ENCODE assay signal across 1 cellular context in the genomic region with DNA sequence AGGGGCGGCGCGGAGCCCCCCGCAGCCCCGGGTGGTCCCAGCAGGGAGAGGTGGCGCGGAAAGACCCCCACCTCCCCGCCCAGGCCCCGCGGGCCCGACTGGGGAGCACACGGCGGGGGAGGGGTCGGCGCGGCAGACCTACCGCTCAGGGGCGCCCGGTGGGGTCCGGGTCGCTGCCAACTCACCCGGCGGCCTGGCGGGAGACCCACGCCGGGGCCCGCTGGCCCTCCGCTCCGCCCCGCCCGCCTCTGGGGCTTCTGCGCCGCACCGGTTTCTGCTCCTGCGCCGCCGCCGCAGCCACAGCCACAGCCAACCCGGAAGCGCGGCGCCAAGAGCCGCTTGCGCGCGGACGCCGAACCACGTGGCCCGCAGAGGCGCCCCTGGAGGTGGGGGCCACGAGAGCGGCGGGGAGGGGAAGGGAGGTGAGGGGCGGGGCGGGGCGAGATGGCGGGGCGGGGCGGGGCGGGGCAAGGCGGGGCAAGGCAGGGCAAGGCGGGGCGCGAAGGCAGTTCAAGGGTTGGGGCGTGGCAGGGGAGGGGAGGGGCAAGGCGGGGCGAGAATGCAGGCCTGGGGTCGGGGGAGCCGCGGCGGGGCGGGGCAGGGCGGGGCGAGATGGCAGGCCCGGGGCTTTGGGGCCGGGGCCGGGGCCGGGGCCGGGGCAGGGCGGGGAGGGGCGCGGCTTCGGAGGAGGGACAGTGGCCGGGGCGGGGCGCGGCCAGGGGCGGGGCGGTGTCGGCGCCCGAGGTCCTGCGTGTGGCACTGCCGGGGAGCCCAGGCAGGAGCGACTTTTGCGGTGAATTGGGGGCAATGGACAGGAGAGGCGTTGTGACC.
TF ChIP-seq lines count a peak whose summit lies in the region.

Gene ZBTB24 (minus strand): TSS at position 307 of the 831 bp plus-strand sequence. CDS start 1,193 bp downstream, outside the sequence.

TF ChIP-seq in HepG2, 621 proteins besides CTCF, POLR2A, EP300 and RAD21 (continued from another document and continues in another):
- TF ChIP-seq ZNF691 (CRISPR knock-in tag; IDR thresholded peaks at IDR 0.05; ENCODE audit: borderline replicate concordance, low read depth) (peak; percentile 42; the same call in 1 of the 2 replicates), ARNT2 (CRISPR knock-in tag; IDR thresholded peaks at IDR 0.05; ENCODE audit: low read depth) (peak; percentile 80; the same call in 1 of the 2 replicates), ZNF607 (CRISPR knock-in tag; IDR thresholded peaks at IDR 0.05; ENCODE audit: borderline replicate concordance) (0 out of 2 replicates have a peak, but pooled peaks have one; percentile 51), ZFP82 (CRISPR knock-in tag; IDR thresholded peaks at IDR 0.05; ENCODE audit: borderline replicate concordance) (no peak), ZNF546 (CRISPR knock-in tag; conservative IDR thresholded peaks at IDR 0.05) (no peak), SIN3A (IDR thresholded peaks at IDR 0.05; ENCODE audit: borderline replicate concordance, low read depth, low read length) (0 out of 2 replicates have a peak, but pooled peaks have one; percentile 47), SOX6 (IDR thresholded peaks at IDR 0.05) (no peak), SOX6 (CRISPR knock-in tag; IDR thresholded peaks at IDR 0.05) (no peak), ZNF800 (CRISPR knock-in tag; IDR thresholded peaks at IDR 0.05) (no peak), REPIN1 (CRISPR knock-in tag; IDR thresholded peaks at IDR 0.05; ENCODE audit: borderline replicate concordance, low read depth) (no peak), RFXAP (CRISPR knock-in tag; IDR thresholded peaks at IDR 0.05; ENCODE audit: borderline replicate concordance) (no peak), RBFOX2 (IDR thresholded peaks at IDR 0.05; ENCODE audit: low read depth, low read length) (peak; percentile 85), STAT6 (CRISPR knock-in tag; IDR thresholded peaks at IDR 0.05; ENCODE audit: borderline replicate concordance) (no peak), USF2 (IDR thresholded peaks at IDR 0.05; ENCODE audit: low read depth, low read length) (0 out of 2 replicates have a peak, but pooled peaks have one; percentile 16), USF2 (CRISPR knock-in tag; IDR thresholded peaks at IDR 0.05; ENCODE audit: borderline replicate concordance) (peak; percentile 55; the same call in 1 of the 2 replicates), HES4 (CRISPR knock-in tag; IDR thresholded peaks at IDR 0.05; ENCODE audit: borderline replicate concordance) (peak; percentile 77), ZSCAN21 (CRISPR knock-in tag; IDR thresholded peaks at IDR 0.05; ENCODE audit: borderline replicate concordance) (peak; percentile 62; the same call in 1 of the 2 replicates), ATF7-NPFF (CRISPR knock-in tag; IDR thresholded peaks at IDR 0.05; ENCODE audit: low read depth) (peak; percentile 62; the same call in 1 of the 2 replicates), SP140L (CRISPR knock-in tag; IDR thresholded peaks at IDR 0.05; ENCODE audit: borderline replicate concordance) (no peak), HMGXB4 (CRISPR knock-in tag; IDR thresholded peaks at IDR 0.05; ENCODE audit: borderline replicate concordance in 1 of 2, low read depth in 1 of 2) (peak in 1 of 2 experiments; percentile 54; a peak in 1 of 4 replicates), SPEN (CRISPR knock-in tag; IDR thresholded peaks at IDR 0.05; ENCODE audit: low read depth) (peak; percentile 54; the same call in 1 of the 2 replicates), ZNF790 (CRISPR knock-in tag; IDR thresholded peaks at IDR 0.05; ENCODE audit: borderline replicate concordance) (peak; percentile 70; the same call in 1 of the 2 replicates), ZC3H13 (CRISPR knock-in tag; IDR thresholded peaks at IDR 0.05) (0 out of 2 replicates have a peak, but pooled peaks have one; percentile 52), ZBTB38 (CRISPR knock-in tag; IDR thresholded peaks at IDR 0.05) (0 out of 2 replicates have a peak, but pooled peaks have one; percentile 38), TMF1 (CRISPR knock-in tag; IDR thresholded peaks at IDR 0.05; ENCODE audit: low read depth) (peak; percentile 85; the same call in 1 of the 2 replicates), NONO (IDR thresholded peaks at IDR 0.05) (no peak), NONO (CRISPR knock-in tag; conservative IDR thresholded peaks at IDR 0.05) (peak; percentile 29; the same call in 1 of the 2 replicates), HDAC1 (CRISPR knock-in tag; IDR thresholded peaks at IDR 0.05) (peak; percentile 68; the same call in 1 of the 2 replicates), RARA (CRISPR knock-in tag; IDR thresholded peaks at IDR 0.05) (0 out of 2 replicates have a peak, but pooled peaks have one; percentile 19), PATZ1 (CRISPR knock-in tag; IDR thresholded peaks at IDR 0.05) (peak; percentile 93), CCDC6 (CRISPR knock-in tag; IDR thresholded peaks at IDR 0.05) (peak; percentile 79; the same call in 1 of the 2 replicates), BORCS8-MEF2B (CRISPR knock-in tag; IDR thresholded peaks at IDR 0.05) (peak; percentile 82), PCBP1 (IDR thresholded peaks at IDR 0.05; ENCODE audit: borderline replicate concordance, low read depth, low read length) (no peak), ZNF446 (CRISPR knock-in tag; IDR thresholded peaks at IDR 0.05) (peak; percentile 77; the same call in 1 of the 2 replicates), HINFP (CRISPR knock-in tag; IDR thresholded peaks at IDR 0.05; ENCODE audit: low read depth) (0 out of 2 replicates have a peak, but pooled peaks have one; percentile 26), ZFP36L1 (CRISPR knock-in tag; IDR thresholded peaks at IDR 0.05) (0 out of 2 replicates have a peak, but pooled peaks have one; percentile 56), ZNF138 (CRISPR knock-in tag; IDR thresholded peaks at IDR 0.05; ENCODE audit: low read depth) (no peak)
- TF ChIP-seq, protein P1, sequence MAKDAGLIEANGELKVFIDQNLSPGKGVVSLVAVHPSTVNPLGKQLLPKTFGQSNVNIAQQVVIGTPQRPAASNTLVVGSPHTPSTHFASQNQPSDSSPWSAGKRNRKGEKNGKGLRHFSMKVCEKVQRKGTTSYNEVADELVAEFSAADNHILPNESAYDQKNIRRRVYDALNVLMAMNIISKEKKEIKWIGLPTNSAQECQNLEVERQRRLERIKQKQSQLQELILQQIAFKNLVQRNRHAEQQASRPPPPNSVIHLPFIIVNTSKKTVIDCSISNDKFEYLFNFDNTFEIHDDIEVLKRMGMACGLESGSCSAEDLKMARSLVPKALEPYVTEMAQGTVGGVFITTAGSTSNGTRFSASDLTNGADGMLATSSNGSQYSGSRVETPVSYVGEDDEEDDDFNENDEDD (CRISPR knock-in tag; IDR thresholded peaks at IDR 0.05; ENCODE audit: borderline replicate concordance) = peak; percentile 88; the same call in 1 of the 2 replicates
- TF ChIP-seq, protein P2, sequence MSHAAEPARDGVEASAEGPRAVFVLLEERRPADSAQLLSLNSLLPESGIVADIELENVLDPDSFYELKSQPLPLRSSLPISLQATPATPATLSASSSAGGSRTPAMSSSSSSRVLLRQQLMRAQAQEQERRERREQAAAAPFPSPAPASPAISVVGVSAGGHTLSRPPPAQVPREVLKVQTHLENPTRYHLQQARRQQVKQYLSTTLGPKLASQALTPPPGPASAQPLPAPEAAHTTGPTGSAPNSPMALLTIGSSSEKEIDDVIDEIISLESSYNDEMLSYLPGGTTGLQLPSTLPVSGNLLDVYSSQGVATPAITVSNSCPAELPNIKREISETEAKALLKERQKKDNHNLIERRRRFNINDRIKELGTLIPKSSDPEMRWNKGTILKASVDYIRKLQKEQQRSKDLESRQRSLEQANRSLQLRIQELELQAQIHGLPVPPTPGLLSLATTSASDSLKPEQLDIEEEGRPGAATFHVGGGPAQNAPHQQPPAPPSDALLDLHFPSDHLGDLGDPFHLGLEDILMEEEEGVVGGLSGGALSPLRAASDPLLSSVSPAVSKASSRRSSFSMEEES (CRISPR knock-in tag; IDR thresholded peaks at IDR 0.05) = 0 out of 2 replicates have a peak, but pooled peaks have one; percentile 40
